In the genomic region with DNA sequence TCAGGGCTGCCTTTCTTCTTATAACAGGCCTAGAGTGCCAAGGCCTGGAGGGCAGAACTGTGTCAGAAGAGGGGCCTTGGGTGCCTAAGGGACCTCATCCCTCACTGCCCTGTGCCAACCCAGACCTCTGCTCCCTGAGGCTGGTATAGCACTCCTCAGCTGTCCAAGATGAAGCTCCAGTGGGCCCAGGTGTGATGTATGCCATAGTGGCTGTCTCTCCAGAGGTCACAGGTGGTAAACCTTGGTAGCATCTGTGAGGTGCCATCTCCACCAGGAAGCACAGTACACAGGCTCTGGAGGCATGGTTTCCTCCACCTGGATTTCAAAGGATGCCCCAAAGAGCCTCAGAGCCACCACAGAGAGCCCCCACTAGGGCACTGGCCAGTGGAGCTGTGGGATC, we compare ENCODE assay signal across 16 cellular contexts. TPM values are rescaled to one million over a fixed set of nuclear protein-coding genes. Genes with fewer than 3 reads are reported as not detected.
DNase-seq lines count a peak whose midpoint lies in the region; ATAC-seq and TF ChIP-seq lines count a peak whose summit lies in the region.
"Had no signal": no experiment of that assay in that cellular context is flagged by ENCODE, and none has a peak within 500 bp of the region (broad histone marks: within the 10 kb centered on the region; RNA-seq: fewer than 3 reads in every experiment).

No MANE protein-coding gene starts in this region.

- H3K4me3 Mint-ChIP-seq in activated B cell treated with CpG ODN at 0.5 μM for 24 hours (no peak overlapping the region), T-helper 17 cell (no peak overlapping the region)
- H3K4me3 Mint-ChIP-seq: CD4-positive, alpha-beta T cell had no signal

- intact Hi-C loops in activated B cell treated with CpG ODN at 0.5 μM for 24 hours (cut with micrococcal nuclease) (no loop called here), posterior vena cava (cut with DNase I) (no loop called here)

- peak; percentile 55 for DNase-seq in activated effector memory CD4-positive, alpha-beta T cell treated with anti-CD3 and anti-CD28 coated beads, Interleukin-2, amount 50 U/mL, for 16 hours
- DNase-seq in activated effector memory CD4-positive, alpha-beta T cell treated with Interleukin-2 at 50 U/mL for 16 hours: no peak
- DNase-seq in activated B cell treated with CpG ODN at 0.5 μM for 24 hours: peak; percentile 12
- DNase-seq in posterior vena cava (ENCODE audit: low spot score): peak; percentile 46
- peak; percentile 29 for DNase-seq in ureter (ENCODE audit: low spot score)
- DNase-seq in NCI-H524 (lab: John Stamatoyannopoulos, UW): no peak
- no peak for DNase-seq in T-helper 17 cell
- DNase-seq: ACHN, Calu3, DMS 273 treated with DMSO at 0.1 percent for 48 hours, GM23248, IMR-90 had no signal

- H3K9me3 ChIP-seq in T-helper 17 cell (ENCODE audit: control insufficient read depth, low read length, poor library complexity, severe bottlenecking): peaks cover 1% of the 10 kb centered on the region

- H3K27ac Mint-ChIP-seq in activated B cell treated with CpG ODN at 0.5 μM for 24 hours (no peak overlapping the region), T-helper 17 cell (no peak overlapping the region)
- H3K27ac Mint-ChIP-seq: CD4-positive, alpha-beta T cell had no signal

- TF ChIP-seq CTCF in activated B cell treated with CpG ODN at 0.5 μM for 24 hours (IDR thresholded peaks at IDR 0.05): no peak

- no peaks in the 10 kb centered on the region for H3K4me1 Mint-ChIP-seq in activated B cell treated with CpG ODN at 0.5 μM for 24 hours
- H3K4me1 Mint-ChIP-seq in T-helper 17 cell: no peaks in the 10 kb centered on the region

- H3K27me3 Mint-ChIP-seq in activated B cell treated with CpG ODN at 0.5 μM for 24 hours: no peaks in the 10 kb centered on the region
- H3K27me3 Mint-ChIP-seq in T-helper 17 cell: no peaks in the 10 kb centered on the region
- H3K27me3 Mint-ChIP-seq: CD4-positive, alpha-beta T cell had no signal

- POLR2A ChIA-PET in activated B cell treated with CpG ODN at 0.5 μM for 24 hours (lab: Charles Lee): no interaction called here

- no peaks in the 10 kb centered on the region for H3K36me3 Mint-ChIP-seq in activated B cell treated with CpG ODN at 0.5 μM for 24 hours (ENCODE audit: low read depth)
- H3K36me3 Mint-ChIP-seq in T-helper 17 cell (ENCODE audit: low read depth): no peaks in the 10 kb centered on the region

- peaks cover 13% of the 10 kb centered on the region for H3K9me3 Mint-ChIP-seq in activated B cell treated with CpG ODN at 0.5 μM for 24 hours

- ATAC-seq in activated B cell treated with CpG ODN at 0.5 μM for 24 hours (ENCODE audit: low read depth): no peak
- ATAC-seq in T-helper 17 cell: no peak

- CTCF ChIA-PET in activated B cell treated with CpG ODN at 0.5 μM for 24 hours (lab: Charles Lee): no interaction called here

RNA-seq across cellular contexts. Expression of a gene that starts 12.3 kb away (rescaled TPM):
- not detected in 2 replicates for total RNA-seq in activated B cell treated with CpG ODN at 0.5 μM for 24 hours
- not detected for total RNA-seq in posterior vena cava
- total RNA-seq in ureter: not detected
- total RNA-seq in T-helper 17 cell: not detected
- total RNA-seq: A172; Calu3; CD4-positive, alpha-beta T cell; Daoy; GM23248; HT-29; IMR-90 had no signal

RNA-seq across cellular contexts. Expression of a gene that starts 19.6 kb away (rescaled TPM):
- total RNA-seq in activated B cell treated with CpG ODN at 0.5 μM for 24 hours (0.88 and 1.1 TPM in 2 replicates), posterior vena cava (100 to 1,000 TPM in 1 of 2 donors, 10 to 100 TPM in 1; 83.8 to 109 TPM), ureter (32.1 TPM), T-helper 17 cell (1 to 10 TPM in 1 of 2 donors, under 1 TPM in 1; 0.89 to 1.1 TPM)

RNA-seq across cellular contexts. Expression of a gene that starts 29.5 kb away (rescaled TPM):
- not detected in 2 replicates for total RNA-seq in activated B cell treated with CpG ODN at 0.5 μM for 24 hours
- total RNA-seq in posterior vena cava: 1 to 10 TPM in 1 of 2 donors, under 1 TPM in 1; 0.65 to 1.0 TPM
- 0.73 TPM for total RNA-seq in ureter
- not detected for total RNA-seq in T-helper 17 cell
- total RNA-seq: A172; Calu3; CD4-positive, alpha-beta T cell; Daoy; GM23248; HT-29; IMR-90 had no signal

Comparison
In these comparisons a context has a peak if more than half of its experiments do, and no peak if none do; other contexts are left out.
1. DNase-seq: peak in activated effector memory CD4-positive, alpha-beta T cell treated with anti-CD3 and anti-CD28 coated beads, Interleukin-2, amount 50 U/mL, for 16 hours (single experiment), activated B cell treated with CpG ODN at 0.5 μM for 24 hours (single experiment), posterior vena cava (single experiment) and ureter (single experiment); none in activated effector memory CD4-positive, alpha-beta T cell treated with Interleukin-2 at 50 U/mL for 16 hours (single experiment), NCI-H524 (0 of 2) and T-helper 17 cell (0 of 3).
2. RNA of a gene that starts 19.6 kb away (total RNA-seq): 83.8 to 109 TPM in posterior vena cava and 32.1 TPM in ureter (single experiment); 0.88 to 1.1 TPM in activated B cell treated with CpG ODN at 0.5 μM for 24 hours and 0.89 to 1.1 TPM in T-helper 17 cell; every median in the first group is over 10 times any median in the second.